12 cellular contexts compared by ENCODE assay signal in genomic region chr6:137277971-137278602, GRCh38. TPM values are rescaled to one million over a fixed set of nuclear protein-coding genes. Genes with fewer than 3 reads are reported as not detected.
DNase-seq lines count a peak whose midpoint lies in the region; TF ChIP-seq lines count a peak whose summit lies in the region.
"Had no signal": no experiment of that assay in that cellular context is flagged by ENCODE, and none has a peak within 500 bp of the region (broad histone marks: within the 10 kb centered on the region; RNA-seq: fewer than 3 reads in every experiment).

No MANE protein-coding gene starts in this region.

- DNase-seq in EL (peak; percentile 92), NCI-H226 (peak; percentile 71), cardiac fibroblast (ENCODE audit: low read depth in 2 of 2) (peak; percentile 45 to 81), mesenchymal stem cell (peak; percentile 66), SIG-M5 treated with dmso at 0.1 percent for 504 hours (lab: John Stamatoyannopoulos, UW; ENCODE audit: unreplicated experiment) (no peak), NCI-H146 (lab: John Stamatoyannopoulos, UW) (no peak), NCI-H2196 (lab: John Stamatoyannopoulos, UW; ENCODE audit: unreplicated experiment) (no peak)
- no peak for DNase-seq in stimulated activated CD4-positive, alpha-beta T cell treated with anti-CD3 and anti-CD28 coated beads, Interleukin-1b, Interleukin-23, amount 100 ng/mL, for 48 hours
- DNase-seq: activated T-cell treated with anti-CD3 and anti-CD28 coated beads, Interleukin-2, amount 50 U/mL, for 1 hour; NCI-H2227 treated with DMSO at 0.1 percent for 48 hours; pancreas had no signal

- no peaks in the 10 kb centered on the region for H3K79me1 ChIP-seq in mesenchymal stem cell (replicated peaks; ENCODE audit: low read length, poor library complexity, severe bottlenecking)

- no peak overlapping the region for H2BK15ac ChIP-seq in mesenchymal stem cell (ENCODE audit: low read depth, poor library complexity, severe bottlenecking)

- H3K9me3 ChIP-seq in mesenchymal stem cell (ENCODE audit: control insufficient read depth, low read length): no peaks in the 10 kb centered on the region
- H3K9me3 ChIP-seq: pancreas, vagina had no signal

- H3K18ac ChIP-seq in mesenchymal stem cell (ENCODE audit: low read depth in 1 of 2, low read length in 2 of 2): peak overlapping the region; percentile 62 to 71

- H2BK120ac ChIP-seq in mesenchymal stem cell (ENCODE audit: low read depth, low read length): no peak overlapping the region

- H3K4me3 ChIP-seq in cardiac fibroblast (replicated peaks in 1 of 2; ENCODE audit: low read depth in 2 of 2, low read length in 2 of 2) (no peak overlapping the region), mesenchymal stem cell (ENCODE audit: insufficient read depth in 1 of 2, low read depth in 1 of 2, low read length in 2 of 2) (no peak overlapping the region)
- H3K4me3 ChIP-seq: pancreas, vagina had no signal

- H4K91ac ChIP-seq in mesenchymal stem cell (ENCODE audit: low read length): no peak overlapping the region

- no peak overlapping the region for H2AK5ac ChIP-seq in mesenchymal stem cell (ENCODE audit: low read length, severe bottlenecking)

- H3K27ac ChIP-seq in mesenchymal stem cell (ENCODE audit: low read length, poor library complexity, severe bottlenecking): peak overlapping the region; percentile 26
- H3K27ac ChIP-seq: pancreas, vagina had no signal

- H3K4me1 ChIP-seq in mesenchymal stem cell (ENCODE audit: control insufficient read depth, insufficient read depth, low read depth, low read length): peaks cover 2% of the 10 kb centered on the region
- H3K4me1 ChIP-seq: pancreas, vagina had no signal

- no peaks in the 10 kb centered on the region for H3K27me3 ChIP-seq in mesenchymal stem cell (ENCODE audit: control insufficient read depth in 1 of 2, insufficient read depth in 1 of 2, low read length in 2 of 2)
- H3K27me3 ChIP-seq: vagina had no signal

- no peak overlapping the region for H4K8ac ChIP-seq in mesenchymal stem cell (ENCODE audit: low read length)

- no peak overlapping the region for H3K14ac ChIP-seq in mesenchymal stem cell (ENCODE audit: low read length in 2 of 2)

- H3K4me2 ChIP-seq in mesenchymal stem cell (ENCODE audit: low read length, poor library complexity, severe bottlenecking): peak overlapping the region; percentile 50

- 26% methylated on average over 12 of the region's 14 CpGs for WGBS in mesenchymal stem cell

- H3K9ac ChIP-seq in mesenchymal stem cell (ENCODE audit: low read length): no peak overlapping the region

- H3K23ac ChIP-seq in mesenchymal stem cell (ENCODE audit: low read length in 2 of 2): no peak overlapping the region

- peak overlapping the region in 1 of 2 experiments; percentile 72 for H2BK12ac ChIP-seq in mesenchymal stem cell (ENCODE audit: low read length in 2 of 2)

- no peak overlapping the region for H2BK5ac ChIP-seq in mesenchymal stem cell (ENCODE audit: low read depth, low read length, poor library complexity, severe bottlenecking)

- H2AFZ ChIP-seq in mesenchymal stem cell (ENCODE audit: low read depth, low read length): peak overlapping the region; percentile 42

- no peaks in the 10 kb centered on the region for H3K36me3 ChIP-seq in mesenchymal stem cell (ENCODE audit: control insufficient read depth in 1 of 2, insufficient read depth in 2 of 2, low read depth in 1 of 2, low read length in 2 of 2)
- H3K36me3 ChIP-seq: pancreas, vagina had no signal

- no peak overlapping the region for H3K4ac ChIP-seq in mesenchymal stem cell (ENCODE audit: low read depth in 1 of 2, low read length in 2 of 2)

- TF ChIP-seq CTCF in cardiac fibroblast (IDR thresholded peaks at IDR 0.05; ENCODE audit: low read depth, low read length): no peak

RNA-seq across cellular contexts. Expression of gene IFNGR1, which starts 58.9 kb away (rescaled TPM):
- 41.2 TPM for polyA plus RNA-seq in mesenchymal stem cell (2013, experiment 1 of 2)
- polyA plus RNA-seq in mesenchymal stem cell (2013, experiment 2 of 2): 43.6 TPM

Comparison
In these comparisons a context has a peak if more than half of its experiments do, and no peak if none do; other contexts are left out.
1. DNase-seq: peak in EL (single experiment), NCI-H226 (single experiment), cardiac fibroblast (2 of 2) and mesenchymal stem cell (single experiment); none in SIG-M5 treated with dmso at 0.1 percent for 504 hours (single experiment), NCI-H146 (single experiment), stimulated activated CD4-positive, alpha-beta T cell treated with anti-CD3 and anti-CD28 coated beads, Interleukin-1b, Interleukin-23, amount 100 ng/mL, for 48 hours (single experiment) and NCI-H2196 (single experiment).